In genomic region chr2:3368261-3368722, GRCh38 we compare ENCODE assay signal across 1 cellular context.
TF ChIP-seq lines count a peak whose summit lies in the region.

No MANE protein-coding gene starts in this region.

TF ChIP-seq in HepG2, 621 proteins besides CTCF, POLR2A, EP300 and RAD21 (continued from another document and continues in another):
- TF ChIP-seq ATF6 (CRISPR knock-in tag; conservative IDR thresholded peaks at IDR 0.05) (no peak), HNRNPL (IDR thresholded peaks at IDR 0.05; ENCODE audit: low read depth, low read length) (peak; percentile 91), SOX13 (IDR thresholded peaks at IDR 0.05) (no peak), SOX13 (CRISPR knock-in tag; conservative IDR thresholded peaks at IDR 0.05 in 1 of 2, IDR thresholded peaks at IDR 0.05 in 1 of 2) (peak in 1 of 2 experiments; percentile 69; a peak in 2 of 4 replicates), ZBTB25 (CRISPR knock-in tag; IDR thresholded peaks at IDR 0.05) (peak; percentile 61; the same call in 1 of the 2 replicates), KIAA2018 (CRISPR knock-in tag; IDR thresholded peaks at IDR 0.05; ENCODE audit: borderline replicate concordance) (no peak), KAT2B (IDR thresholded peaks at IDR 0.05; ENCODE audit: borderline replicate concordance, low read depth, low read length) (no peak), ZNF432 (CRISPR knock-in tag; IDR thresholded peaks at IDR 0.05; ENCODE audit: borderline replicate concordance) (no peak), ZNF841 (CRISPR knock-in tag; IDR thresholded peaks at IDR 0.05; ENCODE audit: borderline replicate concordance) (no peak; the same call in 1 of the 2 replicates), ZNF773 (CRISPR knock-in tag; IDR thresholded peaks at IDR 0.05; ENCODE audit: borderline replicate concordance) (no peak), TRAFD1 (CRISPR knock-in tag; IDR thresholded peaks at IDR 0.05; ENCODE audit: borderline replicate concordance) (no peak), GRHL1 (CRISPR knock-in tag; conservative IDR thresholded peaks at IDR 0.05) (no peak), ZNF878 (CRISPR knock-in tag; IDR thresholded peaks at IDR 0.05) (peak; percentile 65; the same call in 1 of the 2 replicates), ZNF207 (IDR thresholded peaks at IDR 0.05; ENCODE audit: borderline replicate concordance) (no peak), CHCHD3 (CRISPR knock-in tag; IDR thresholded peaks at IDR 0.05) (no peak), FOSL2 (CRISPR knock-in tag; IDR thresholded peaks at IDR 0.05) (peak; percentile 51), ZUFSP (CRISPR knock-in tag; IDR thresholded peaks at IDR 0.05; ENCODE audit: borderline replicate concordance) (no peak), BCLAF1 (IDR thresholded peaks at IDR 0.05) (no peak), THAP9 (CRISPR knock-in tag; IDR thresholded peaks at IDR 0.05; ENCODE audit: borderline replicate concordance) (peak; percentile 58; the same call in 1 of the 2 replicates), TEAD3 (CRISPR knock-in tag; optimal IDR thresholded peaks at IDR 0.05; ENCODE audit: borderline replicate concordance) (peak; percentile 65), ZNF589 (CRISPR knock-in tag; conservative IDR thresholded peaks at IDR 0.05) (no peak), EEA1 (CRISPR knock-in tag; IDR thresholded peaks at IDR 0.05; ENCODE audit: borderline replicate concordance) (no peak), MEIS1 (CRISPR knock-in tag; IDR thresholded peaks at IDR 0.05; ENCODE audit: borderline replicate concordance) (no peak), HDAC1 (CRISPR knock-in tag; IDR thresholded peaks at IDR 0.05) (no peak), ATF1 (CRISPR knock-in tag; IDR thresholded peaks at IDR 0.05) (no peak), DNMT1 (CRISPR knock-in tag; IDR thresholded peaks at IDR 0.05) (no peak), ZNF280B (CRISPR knock-in tag; IDR thresholded peaks at IDR 0.05; ENCODE audit: borderline replicate concordance) (peak; percentile 97), ZFP82 (CRISPR knock-in tag; IDR thresholded peaks at IDR 0.05; ENCODE audit: borderline replicate concordance) (peak; percentile 24; the same call in 1 of the 2 replicates), MIER3 (CRISPR knock-in tag; IDR thresholded peaks at IDR 0.05; ENCODE audit: borderline replicate concordance) (no peak; the same call in 1 of the 2 replicates), ZNF331 (CRISPR knock-in tag; IDR thresholded peaks at IDR 0.05) (0 out of 2 replicates have a peak, but pooled peaks have one; percentile 15)
